In the genomic region with DNA sequence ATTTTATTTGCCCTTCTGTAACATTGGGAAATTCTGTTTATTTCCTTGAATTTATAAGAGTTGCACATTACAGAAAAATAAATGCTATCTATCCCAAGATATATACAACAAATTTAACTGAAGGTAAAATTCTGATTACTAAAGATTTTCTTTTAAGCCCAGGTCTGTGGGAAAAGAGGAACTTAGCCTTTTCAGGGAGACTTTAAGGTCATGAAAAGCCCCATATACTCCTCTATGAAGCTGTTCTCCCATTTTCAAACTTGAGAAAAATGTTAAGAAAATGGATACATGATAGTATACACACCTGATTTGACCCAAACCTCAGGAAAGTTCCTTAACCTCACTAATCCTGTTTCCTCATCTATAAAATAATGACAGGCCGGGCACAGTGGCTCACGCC, we compare ENCODE assay signal across 14 cellular contexts. TPM values are rescaled to one million over a fixed set of nuclear protein-coding genes. Genes with fewer than 3 reads are reported as not detected.
DNase-seq lines count a peak whose midpoint lies in the region; ATAC-seq and TF ChIP-seq lines count a peak whose summit lies in the region.
"Had no signal": no experiment of that assay in that cellular context is flagged by ENCODE, and none has a peak within 500 bp of the region (broad histone marks: within the 10 kb centered on the region; RNA-seq: fewer than 3 reads in every experiment).

No MANE protein-coding gene starts in this region.

- H3K4me1 ChIP-seq in KMS-11 (ENCODE audit: low read depth, poor library complexity, severe bottlenecking) (peaks cover 74% of the 10 kb centered on the region), neutrophil (ENCODE audit: control insufficient read depth in 1 of 2, insufficient read depth in 1 of 2, low read depth in 1 of 2, low read length in 1 of 2) (peaks cover 57 to 58% of the 10 kb centered on the region in 2 experiments)

- H3K4me3 ChIP-seq in KMS-11 (IDR thresholded peaks at IDR 0.05; ENCODE audit: insufficient read depth, low read depth, low read length) (no peak overlapping the region), neutrophil (ENCODE audit: low read depth in 1 of 2, low read length in 1 of 2) (no peak overlapping the region)
- H3K4me3 ChIP-seq: upper lobe of left lung had no signal

- peak overlapping the region; percentile 22 for H3K27ac Mint-ChIP-seq in activated CD4-positive, alpha-beta T cell treated with anti-CD3 and anti-CD28 coated beads, Interleukin-2, amount 10 ng/mL, durations not matched to agents 7 days and 5 days
- H3K27ac Mint-ChIP-seq in activated CD4-positive, alpha-beta memory T cell treated with anti-CD3 and anti-CD28 coated beads, Interleukin-2, amount 10 ng/mL, durations not matched to agents 7 days and 5 days: peak overlapping the region; percentile 79

- H3K4me1 Mint-ChIP-seq in activated CD4-positive, alpha-beta T cell treated with anti-CD3 and anti-CD28 coated beads, Interleukin-2, amount 10 ng/mL, durations not matched to agents 7 days and 5 days: peaks cover 82% of the 10 kb centered on the region
- peaks cover 77% of the 10 kb centered on the region for H3K4me1 Mint-ChIP-seq in activated CD4-positive, alpha-beta memory T cell treated with anti-CD3 and anti-CD28 coated beads, Interleukin-2, amount 10 ng/mL, durations not matched to agents 7 days and 5 days

- H3K4me3 Mint-ChIP-seq in activated CD4-positive, alpha-beta T cell treated with anti-CD3 and anti-CD28 coated beads, Interleukin-2, amount 10 ng/mL, durations not matched to agents 7 days and 5 days: no peak overlapping the region
- no peak overlapping the region for H3K4me3 Mint-ChIP-seq in activated CD4-positive, alpha-beta memory T cell treated with anti-CD3 and anti-CD28 coated beads, Interleukin-2, amount 10 ng/mL, durations not matched to agents 7 days and 5 days

- no peak overlapping the region for H2AFZ ChIP-seq in KMS-11 (ENCODE audit: low read depth)

- CTCF ChIA-PET in activated CD4-positive, alpha-beta T cell treated with anti-CD3 and anti-CD28 coated beads, Interleukin-2, amount 10 ng/mL, durations not matched to agents 7 days and 5 days (lab: Charles Lee): interaction anchor here (1.4 kb wide), 1 partner anchor 11 kb away, joined by 3 read pairs; no protein-coding TSS in a partner anchor
- CTCF ChIA-PET in activated CD4-positive, alpha-beta memory T cell treated with anti-CD3 and anti-CD28 coated beads, Interleukin-2, amount 10 ng/mL, durations not matched to agents 7 days and 5 days (lab: Charles Lee): no interaction called here

- DNase-seq in activated CD4-positive, alpha-beta T cell treated with anti-CD3 and anti-CD28 coated beads, Interleukin-2, amount 10 ng/mL, durations not matched to agents 7 days and 5 days: no peak
- no peak for DNase-seq in activated CD4-positive, alpha-beta T cell treated with anti-CD3 and anti-CD28 coated beads, Interleukin-2, amount 50 U/mL, for 4 hours
- no peak for DNase-seq in activated CD4-positive, alpha-beta memory T cell treated with anti-CD3 and anti-CD28 coated beads, Interleukin-2, amount 10 ng/mL, durations not matched to agents 7 days and 5 days
- no peak for DNase-seq in NCI-H1105 (lab: John Stamatoyannopoulos, UW)
- no peak for DNase-seq in islet precursor cell
- DNase-seq: anterior cingulate cortex, foreskin keratinocyte, kidney, NCI-H1092, NCI-H526, upper lobe of left lung had no signal

- no peaks in the 10 kb centered on the region for H3K27me3 Mint-ChIP-seq in activated CD4-positive, alpha-beta T cell treated with anti-CD3 and anti-CD28 coated beads, Interleukin-2, amount 10 ng/mL, durations not matched to agents 7 days and 5 days
- no peaks in the 10 kb centered on the region for H3K27me3 Mint-ChIP-seq in activated CD4-positive, alpha-beta memory T cell treated with anti-CD3 and anti-CD28 coated beads, Interleukin-2, amount 10 ng/mL, durations not matched to agents 7 days and 5 days

- H3K36me3 ChIP-seq in KMS-11 (ENCODE audit: insufficient read depth) (no peaks in the 10 kb centered on the region), neutrophil (no peaks in the 10 kb centered on the region)
- H3K36me3 ChIP-seq: upper lobe of left lung had no signal

- H3K27me3 ChIP-seq in KMS-11 (ENCODE audit: insufficient read depth, low read depth) (no peaks in the 10 kb centered on the region), neutrophil (no peaks in the 10 kb centered on the region)
- H3K27me3 ChIP-seq: foreskin keratinocyte, upper lobe of left lung had no signal

- H3K9ac ChIP-seq in KMS-11: no peak overlapping the region

- ATAC-seq in HG03025 (IDR thresholded peaks at IDR 0.05; ENCODE audit: low FRiP score, unreplicated experiment): no peak
- ATAC-seq: foreskin keratinocyte had no signal

- peaks cover 100% of the 10 kb centered on the region for H3K79me2 ChIP-seq in KMS-11 (ENCODE audit: insufficient read depth, low read depth)

- H3K36me3 Mint-ChIP-seq in activated CD4-positive, alpha-beta T cell treated with anti-CD3 and anti-CD28 coated beads, Interleukin-2, amount 10 ng/mL, durations not matched to agents 7 days and 5 days (ENCODE audit: low read depth): peaks cover 18% of the 10 kb centered on the region
- peaks cover 17% of the 10 kb centered on the region for H3K36me3 Mint-ChIP-seq in activated CD4-positive, alpha-beta memory T cell treated with anti-CD3 and anti-CD28 coated beads, Interleukin-2, amount 10 ng/mL, durations not matched to agents 7 days and 5 days (ENCODE audit: low read depth)

- POLR2A ChIA-PET in activated CD4-positive, alpha-beta T cell treated with anti-CD3 and anti-CD28 coated beads, Interleukin-2, amount 10 ng/mL, durations not matched to agents 7 days and 5 days (lab: Charles Lee): no interaction called here
- POLR2A ChIA-PET in activated CD4-positive, alpha-beta memory T cell treated with anti-CD3 and anti-CD28 coated beads, Interleukin-2, amount 10 ng/mL, durations not matched to agents 7 days and 5 days (lab: Charles Lee): interaction anchor here (1.2 to 1.5 kb wide), 2 partner anchors 7 to 13 kb away, joined by 4 to 5 read pairs; no protein-coding TSS in a partner anchor

- no peak for TF ChIP-seq CTCF in KMS-11 (conservative IDR thresholded peaks at IDR 0.05; ENCODE audit: low read depth, low read length)
- TF ChIP-seq CTCF in neutrophil (IDR thresholded peaks at IDR 0.05): no peak

- no peaks in the 10 kb centered on the region for H3K9me3 ChIP-seq in neutrophil
- H3K9me3 ChIP-seq: upper lobe of left lung had no signal

- H3K27ac ChIP-seq in KMS-11 (no peak overlapping the region), neutrophil (peak overlapping the region; percentile 80)
- H3K27ac ChIP-seq: foreskin keratinocyte had no signal

- H3K4me2 ChIP-seq in KMS-11: 0 out of 2 replicates have a peak overlapping the region, but pooled peaks have one; percentile 54

- H4K20me1 ChIP-seq in KMS-11 (ENCODE audit: insufficient read depth): peaks cover 89% of the 10 kb centered on the region

- H3K9me3 Mint-ChIP-seq in activated CD4-positive, alpha-beta T cell treated with anti-CD3 and anti-CD28 coated beads, Interleukin-2, amount 10 ng/mL, durations not matched to agents 7 days and 5 days: peaks cover 4% of the 10 kb centered on the region
- no peaks in the 10 kb centered on the region for H3K9me3 Mint-ChIP-seq in activated CD4-positive, alpha-beta memory T cell treated with anti-CD3 and anti-CD28 coated beads, Interleukin-2, amount 10 ng/mL, durations not matched to agents 7 days and 5 days

RNA-seq across cellular contexts. Expression of gene SINHCAF, which starts 7.1 kb away (rescaled TPM):
- total RNA-seq in activated CD4-positive, alpha-beta T cell treated with anti-CD3 and anti-CD28 coated beads, Interleukin-2, amount 10 ng/mL, durations not matched to agents 7 days and 5 days: 10 to 100 TPM; 91.3 to 92.3 TPM
- 100 to 1,000 TPM; 107 to 123 TPM for total RNA-seq in activated CD4-positive, alpha-beta memory T cell treated with anti-CD3 and anti-CD28 coated beads, Interleukin-2, amount 10 ng/mL, durations not matched to agents 7 days and 5 days
